Comparison of ENCODE assay signal across 1 cellular context in genomic region chr9:114387678-114388431, GRCh38.
TF ChIP-seq lines count a peak whose summit lies in the region.

Gene AKNA, minus strand, starts transcription at chr9:114387982. Its CDS starts 6,649 bp downstream, at chr9:114381333.

TF ChIP-seq in GM23338, 12 proteins besides CTCF, POLR2A, EP300 and RAD21 (continued from another document):
- no peak for TF ChIP-seq ETS1 (IDR thresholded peaks at IDR 0.05)
- no peak for TF ChIP-seq NANOG (IDR thresholded peaks at IDR 0.05; ENCODE audit: borderline replicate concordance)
- no peak for TF ChIP-seq REST (IDR thresholded peaks at IDR 0.05; ENCODE audit: unreplicated experiment)
- TF ChIP-seq STAT1 (IDR thresholded peaks at IDR 0.05; ENCODE audit: unreplicated experiment) = no peak
- TF ChIP-seq ZNF331 (CRISPR knock-in tag; IDR thresholded peaks at IDR 0.05; ENCODE audit: low read depth) = no peak
- no peak; the same call in 1 of the 2 replicates for TF ChIP-seq POLR2AphosphoS5 (IDR thresholded peaks at IDR 0.05; ENCODE audit: low read depth)
